ENCODE assay signal across 33 cellular contexts in genomic region chr6:96621983-96622382, GRCh38. TPM values are rescaled to one million over a fixed set of nuclear protein-coding genes. Genes with fewer than 3 reads are reported as not detected.
"Had no signal": no experiment of that assay in that cellular context is flagged by ENCODE, and none has a peak within 500 bp of the region (broad histone marks: within the 10 kb centered on the region; RNA-seq: fewer than 3 reads in every experiment).

No MANE protein-coding gene starts in this region.

- H3K9me3 ChIP-seq: adrenal gland, body of pancreas, esophagus squamous epithelium, heart right ventricle, lower lobe of right lung, spleen had no signal

- H3K4me1 ChIP-seq: adrenal gland, body of pancreas, esophagus squamous epithelium, lower lobe of right lung, neural progenitor cell had no signal

- DNase-seq: activated CD4-positive, alpha-beta memory T cell treated with anti-CD3 and anti-CD28 coated beads for 36 hours; activated CD4-positive, alpha-beta T cell treated with anti-CD3 and anti-CD28 coated beads, Interleukin-2, amount 10 ng/mL, durations not matched to agents 24 days and 14 days; activated CD4-positive, CD25-positive, alpha-beta regulatory T cell treated with anti-CD3 and anti-CD28 coated beads, Interleukin-2, amount 50 U/mL, for 72 hours; activated CD8-positive, alpha-beta memory T cell treated with anti-CD3 and anti-CD28 coated beads, Interleukin-2, amount 50 U/mL, for 4 hours; activated effector memory CD4-positive, alpha-beta T cell treated with anti-CD3 and anti-CD28 coated beads, Interleukin-2, amount 50 U/mL, for 16 hours; activated naive CD4-positive, alpha-beta T cell treated with anti-CD3 and anti-CD28 coated beads for 36 hours; activated naive CD8-positive, alpha-beta T cell treated with anti-CD3 and anti-CD28 coated beads for 36 hours; activated T-cell treated with anti-CD3 and anti-CD28 coated beads, Interleukin-2, amount 50 U/mL, for 1 hour; adrenal gland; aorta; body of pancreas; dermis blood vessel endothelial cell; effector CD4-positive, alpha-beta T cell; esophagus squamous epithelium; foreskin melanocyte; heart right ventricle; kidney glomerular epithelial cell; lower lobe of right lung; mesenchymal stem cell; natural killer cell; right cardiac atrium; spleen; stimulated activated naive CD4-positive, alpha-beta T cell treated with Interleukin-2 at 50 U/mL for 16 hours; T-helper 9 cell; trophoblast cell had no signal

- H3K9ac ChIP-seq: neural progenitor cell had no signal

- H3K36me3 ChIP-seq: adrenal gland, esophagus squamous epithelium, heart right ventricle, lower lobe of right lung, neural progenitor cell, spleen had no signal

- FAIRE-seq: colon, urothelium cell line had no signal

- H3K4me3 ChIP-seq: adrenal gland, body of pancreas, esophagus squamous epithelium, heart right ventricle, lower lobe of right lung, neural progenitor cell, spleen had no signal

- H3K27me3 ChIP-seq: adrenal gland, body of pancreas, esophagus squamous epithelium, neural progenitor cell had no signal

- ATAC-seq: body of pancreas, heart right ventricle, left lobe of liver, lower lobe of right lung, natural killer cell, right cardiac atrium had no signal

- H3K27ac ChIP-seq: adrenal gland, body of pancreas, esophagus squamous epithelium, lower lobe of right lung, neural progenitor cell, spleen had no signal

- H3K4me2 ChIP-seq: neural progenitor cell had no signal

- H2AFZ ChIP-seq: neural progenitor cell had no signal

RNA-seq across cellular contexts. Expression of gene FHL5, which starts 59.1 kb away (rescaled TPM):
- total RNA-seq: activated CD4-positive, alpha-beta memory T cell treated with anti-CD3 and anti-CD28 coated beads for 36 hours; activated CD4-positive, alpha-beta T cell treated with anti-CD3 and anti-CD28 coated beads, Interleukin-2, amount 10 ng/mL, durations not matched to agents 24 days and 14 days; activated CD8-positive, alpha-beta memory T cell treated with anti-CD3 and anti-CD28 coated beads for 36 hours; activated naive CD4-positive, alpha-beta T cell treated with anti-CD3 and anti-CD28 coated beads for 36 hours; activated naive CD8-positive, alpha-beta T cell treated with anti-CD3 and anti-CD28 coated beads for 36 hours; activated T-helper 1 cell treated with anti-CD3 and anti-CD28 coated beads, Interleukin-12 subunit alpha, Interleukin-12 subunit beta, Interleukin-2, Interleukin-4 antibody, amounts not matched to agents 30 ng/mL and 10 ng/mL and 1 ng/mL, durations not matched to agents 14 hours and 24 hours and 36 hours; dermis blood vessel endothelial cell; glomerular endothelial cell; mononuclear cell; natural killer cell had no signal
